Comparison of ENCODE assay signal across 10 cellular contexts in the genomic region with DNA sequence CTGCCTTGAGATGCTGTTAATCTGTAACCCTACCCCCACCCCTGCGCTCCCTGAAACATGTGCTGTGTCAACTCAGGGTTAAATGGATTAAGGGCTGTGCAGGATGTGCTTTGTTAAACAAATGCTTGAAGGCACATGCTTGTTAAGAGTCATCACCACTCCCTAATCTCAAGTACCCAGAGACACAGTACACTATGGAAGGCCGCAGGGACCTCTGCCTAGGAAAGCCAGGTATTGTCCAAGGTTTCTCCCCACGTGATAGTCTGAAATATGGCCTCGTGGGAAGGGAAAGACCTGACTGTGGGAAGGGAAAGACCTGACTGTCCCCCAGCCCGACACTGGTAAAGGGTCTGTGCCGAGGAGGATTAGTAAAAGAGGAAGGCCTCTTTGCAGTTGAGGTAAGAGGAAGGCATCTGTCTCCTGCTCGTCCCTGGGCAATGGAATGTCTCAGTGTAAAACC. TPM values are rescaled to one million over a fixed set of nuclear protein-coding genes. Genes with fewer than 3 reads are reported as not detected.
DNase-seq lines count a peak whose midpoint lies in the region; ATAC-seq and TF ChIP-seq lines count a peak whose summit lies in the region.
"Not testable (repeated sequence)": the region's sequence is repeated elsewhere in the genome, so short reads cannot be mapped to it uniquely, and the experiment has no call there.
"Had no signal": no experiment of that assay in that cellular context is flagged by ENCODE, and none has a peak within 500 bp of the region (broad histone marks: within the 10 kb centered on the region; RNA-seq: fewer than 3 reads in every experiment).

No MANE protein-coding gene starts in this region.

- not testable (repeated sequence) for H3K27me3 Mint-ChIP-seq in CD4-positive, CD25-positive, alpha-beta regulatory T cell; activated CD4-positive, alpha-beta T cell treated with anti-CD3 and anti-CD28 coated beads for 36 hours; activated naive CD8-positive, alpha-beta T cell treated with anti-CD3 and anti-CD28 coated beads, Interleukin-2, amount 50 U/mL, for 24 hours; progenitor cell of endocrine pancreas

- POLR2A ChIA-PET in activated CD4-positive, alpha-beta T cell treated with anti-CD3 and anti-CD28 coated beads for 36 hours (lab: Charles Lee): not testable (repeated sequence)

- not testable (repeated sequence) for H3K9ac ChIP-seq in NT2/D1 (ENCODE audit: insufficient read length, low read depth)

- H3K27ac ChIP-seq in CD4-positive, CD25-positive, alpha-beta regulatory T cell (ENCODE audit: insufficient read depth, low read length, poor library complexity, severe bottlenecking): not testable (repeated sequence)
- peak overlapping the region; percentile 73 for H3K27ac ChIP-seq in foreskin keratinocyte

- DNase-seq in CD4-positive, CD25-positive, alpha-beta regulatory T cell; activated CD4-positive, alpha-beta T cell treated with anti-CD3 and anti-CD28 coated beads for 36 hours; activated naive CD8-positive, alpha-beta T cell treated with anti-CD3 and anti-CD28 coated beads, Interleukin-2, amount 50 U/mL, for 24 hours; progenitor cell of endocrine pancreas (ENCODE audit: low spot score, unreplicated experiment): not testable (repeated sequence)
- DNase-seq in HK-2 (ENCODE audit: unreplicated experiment) (peak; percentile 73), NT2/D1 (ENCODE audit: low read depth, low spot score) (peak; percentile 83), foreskin keratinocyte (peak; percentile 37 to 69), kidney tubule cell (ENCODE audit: low spot score) (peak; percentile 85)

- ATAC-seq in CD4-positive, CD25-positive, alpha-beta regulatory T cell (ENCODE audit: low read depth in 2 of 2); activated CD4-positive, alpha-beta T cell treated with anti-CD3 and anti-CD28 coated beads for 36 hours; activated naive CD8-positive, alpha-beta T cell treated with anti-CD3 and anti-CD28 coated beads, Interleukin-2, amount 50 U/mL, for 24 hours: not testable (repeated sequence)
- peak; percentile 48 for ATAC-seq in foreskin keratinocyte

- not testable (repeated sequence) for H3K9me3 Mint-ChIP-seq in CD4-positive, CD25-positive, alpha-beta regulatory T cell; activated CD4-positive, alpha-beta T cell treated with anti-CD3 and anti-CD28 coated beads for 36 hours (ENCODE audit: low read depth); activated naive CD8-positive, alpha-beta T cell treated with anti-CD3 and anti-CD28 coated beads, Interleukin-2, amount 50 U/mL, for 24 hours
- peaks cover 12% of the 10 kb centered on the region for H3K9me3 Mint-ChIP-seq in progenitor cell of endocrine pancreas (ENCODE audit: low read depth)

- H3K36me3 ChIP-seq in CD4-positive, CD25-positive, alpha-beta regulatory T cell (ENCODE audit: control insufficient read depth, insufficient read depth, low read length): peaks cover 94% of the 10 kb centered on the region
- H3K36me3 ChIP-seq in NT2/D1 (ENCODE audit: insufficient read depth, insufficient read length, low read length): peaks cover 100% of the 10 kb centered on the region

- H3K4me3 Mint-ChIP-seq in CD4-positive, CD25-positive, alpha-beta regulatory T cell: peak overlapping the region in 3 of 4 donors; percentile 22 to 39 (median 35)
- not testable (repeated sequence) for H3K4me3 Mint-ChIP-seq in activated CD4-positive, alpha-beta T cell treated with anti-CD3 and anti-CD28 coated beads for 36 hours; activated naive CD8-positive, alpha-beta T cell treated with anti-CD3 and anti-CD28 coated beads, Interleukin-2, amount 50 U/mL, for 24 hours
- H3K4me3 Mint-ChIP-seq in progenitor cell of endocrine pancreas (ENCODE audit: low read depth): peak overlapping the region; percentile 58

- H3K27ac Mint-ChIP-seq in CD4-positive, CD25-positive, alpha-beta regulatory T cell: peak overlapping the region; percentile 67 to 89 (median 68)
- peak overlapping the region; percentile 79 for H3K27ac Mint-ChIP-seq in activated CD4-positive, alpha-beta T cell treated with anti-CD3 and anti-CD28 coated beads for 36 hours
- H3K27ac Mint-ChIP-seq in activated naive CD8-positive, alpha-beta T cell treated with anti-CD3 and anti-CD28 coated beads, Interleukin-2, amount 50 U/mL, for 24 hours: peak overlapping the region; percentile 47
- peak overlapping the region; percentile 97 for H3K27ac Mint-ChIP-seq in progenitor cell of endocrine pancreas

- not testable (repeated sequence) for H3K4me3 ChIP-seq in CD4-positive, CD25-positive, alpha-beta regulatory T cell (ENCODE audit: low read depth, low read length); NT2/D1 (ENCODE audit: insufficient read length, low read depth)

- peaks cover 71% of the 10 kb centered on the region for H3K36me3 Mint-ChIP-seq in CD4-positive, CD25-positive, alpha-beta regulatory T cell
- peaks cover 85% of the 10 kb centered on the region for H3K36me3 Mint-ChIP-seq in activated CD4-positive, alpha-beta T cell treated with anti-CD3 and anti-CD28 coated beads for 36 hours (ENCODE audit: low read depth)
- peaks cover 85% of the 10 kb centered on the region for H3K36me3 Mint-ChIP-seq in activated naive CD8-positive, alpha-beta T cell treated with anti-CD3 and anti-CD28 coated beads, Interleukin-2, amount 50 U/mL, for 24 hours (ENCODE audit: low read depth)
- H3K36me3 Mint-ChIP-seq in progenitor cell of endocrine pancreas (ENCODE audit: insufficient read depth): peaks cover 76% of the 10 kb centered on the region

- not testable (repeated sequence) for H3K27me3 ChIP-seq in CD4-positive, CD25-positive, alpha-beta regulatory T cell (ENCODE audit: control insufficient read depth, insufficient read depth, low read length); NT2/D1 (ENCODE audit: insufficient read depth, insufficient read length); foreskin keratinocyte

- not testable (repeated sequence) for TF ChIP-seq CTCF in foreskin keratinocyte (conservative IDR thresholded peaks at IDR 0.05); progenitor cell of endocrine pancreas (IDR thresholded peaks at IDR 0.05; ENCODE audit: unreplicated experiment)

- intact Hi-C loops in activated CD4-positive, alpha-beta T cell treated with anti-CD3 and anti-CD28 coated beads for 36 hours (cut with DNase I, micrococcal nuclease): not testable (repeated sequence)

- H3K9me3 ChIP-seq in CD4-positive, CD25-positive, alpha-beta regulatory T cell (ENCODE audit: control insufficient read depth in 2 of 2, low read length in 2 of 2); NT2/D1 (ENCODE audit: insufficient read depth, low read length): not testable (repeated sequence)

- H3K4me1 Mint-ChIP-seq in CD4-positive, CD25-positive, alpha-beta regulatory T cell: peaks cover 43 to 93% (median 77%) of the 10 kb centered on the region in 4 donors
- peaks cover 85% of the 10 kb centered on the region for H3K4me1 Mint-ChIP-seq in activated CD4-positive, alpha-beta T cell treated with anti-CD3 and anti-CD28 coated beads for 36 hours
- H3K4me1 Mint-ChIP-seq in activated naive CD8-positive, alpha-beta T cell treated with anti-CD3 and anti-CD28 coated beads, Interleukin-2, amount 50 U/mL, for 24 hours: peaks cover 84% of the 10 kb centered on the region
- H3K4me1 Mint-ChIP-seq in progenitor cell of endocrine pancreas (ENCODE audit: low read depth): peaks cover 70% of the 10 kb centered on the region

- CTCF ChIA-PET in activated CD4-positive, alpha-beta T cell treated with anti-CD3 and anti-CD28 coated beads for 36 hours (lab: Charles Lee): interaction anchor here (0.9 kb wide), 1 partner anchor 12 kb away, joined by 4 read pairs; a partner anchor contains a TSS

- peaks cover 60% of the 10 kb centered on the region for H3K4me1 ChIP-seq in CD4-positive, CD25-positive, alpha-beta regulatory T cell (ENCODE audit: control insufficient read depth, insufficient read depth, low read length, poor library complexity, severe bottlenecking)
- H3K4me1 ChIP-seq in NT2/D1 (ENCODE audit: insufficient read depth, insufficient read length): peaks cover 11% of the 10 kb centered on the region
- peaks cover 27% of the 10 kb centered on the region for H3K4me1 ChIP-seq in foreskin keratinocyte

RNA-seq across cellular contexts. Expression of a gene that starts 12.6 kb away (rescaled TPM):
- total RNA-seq in CD4-positive, CD25-positive, alpha-beta regulatory T cell: 602 TPM
- 1,000 to 10,000 TPM; 1,925 to 2,327 (median 2,062) TPM for polyA plus RNA-seq in CD4-positive, CD25-positive, alpha-beta regulatory T cell
- 1,000 to 10,000 TPM in 1 of 2 experiments, 100 to 1,000 TPM in 1; 918 to 1,852 TPM for total RNA-seq in activated CD4-positive, alpha-beta T cell treated with anti-CD3 and anti-CD28 coated beads for 36 hours
- total RNA-seq in foreskin keratinocyte (814 and 896 TPM in 2 replicates), progenitor cell of endocrine pancreas (1,628 and 1,645 TPM in 2 replicates)
- 805 and 960 TPM in 2 replicates for polyA plus RNA-seq in foreskin keratinocyte

RNA-seq across cellular contexts. Expression of a gene that starts 40.4 kb away (rescaled TPM):
- total RNA-seq in CD4-positive, CD25-positive, alpha-beta regulatory T cell: not detected
- polyA plus RNA-seq in CD4-positive, CD25-positive, alpha-beta regulatory T cell: under 1 TPM in 2 of 4 donors, not detected in 2; 0.08 to 0.09 TPM
- total RNA-seq in activated CD4-positive, alpha-beta T cell treated with anti-CD3 and anti-CD28 coated beads for 36 hours: not detected
- total RNA-seq in foreskin keratinocyte (not detected in 2 replicates), progenitor cell of endocrine pancreas (not detected in 2 replicates)
- polyA plus RNA-seq in foreskin keratinocyte: not detected in 2 replicates
- total RNA-seq: H7 had no signal
- polyA plus RNA-seq: aorta had no signal

Comparison
In these comparisons a context has a peak if more than half of its experiments do, and no peak if none do; other contexts are left out.
1. H3K27ac Mint-ChIP-seq: peak in every context shown above with its lines; median percentile 97 in progenitor cell of endocrine pancreas; 79 in activated CD4-positive, alpha-beta T cell treated with anti-CD3 and anti-CD28 coated beads for 36 hours; 68 in CD4-positive, CD25-positive, alpha-beta regulatory T cell; 47 in activated naive CD8-positive, alpha-beta T cell treated with anti-CD3 and anti-CD28 coated beads, Interleukin-2, amount 50 U/mL, for 24 hours.